ENCODE assay signal across 14 cellular contexts in genomic region chr5:168991991-168992390, GRCh38.
"Had no signal": no experiment of that assay in that cellular context is flagged by ENCODE, and none has a peak within 500 bp of the region (broad histone marks: within the 10 kb centered on the region; RNA-seq: fewer than 3 reads in every experiment).

No MANE protein-coding gene starts in this region.

- H3K4me3 ChIP-seq: lung, mucosa of descending colon, SK-N-MC, stomach had no signal

- DNase-seq: activated CD4-positive, alpha-beta memory T cell treated with anti-CD3 and anti-CD28 coated beads, Interleukin-2, amount 10 ng/mL, durations not matched to agents 7 days and 5 days; activated CD8-positive, alpha-beta memory T cell treated with anti-CD3 and anti-CD28 coated beads, Interleukin-2, amount 50 U/mL, for 48 hours; activated naive CD4-positive, alpha-beta T cell; cortex of kidney; erythroblast; immature natural killer cell; left cardiac atrium; mucosa of descending colon; naive thymus-derived CD8-positive, alpha-beta T cell; stimulated activated CD4-positive, alpha-beta T cell treated with anti-CD3 and anti-CD28 coated beads, Interleukin-15, amount 100 ng/mL, for 24 hours; T-cell had no signal

- ATAC-seq: mucosa of descending colon; naive thymus-derived CD8-positive, alpha-beta T cell; T-cell had no signal
